21 cellular contexts compared by ENCODE assay signal in the genomic region with DNA sequence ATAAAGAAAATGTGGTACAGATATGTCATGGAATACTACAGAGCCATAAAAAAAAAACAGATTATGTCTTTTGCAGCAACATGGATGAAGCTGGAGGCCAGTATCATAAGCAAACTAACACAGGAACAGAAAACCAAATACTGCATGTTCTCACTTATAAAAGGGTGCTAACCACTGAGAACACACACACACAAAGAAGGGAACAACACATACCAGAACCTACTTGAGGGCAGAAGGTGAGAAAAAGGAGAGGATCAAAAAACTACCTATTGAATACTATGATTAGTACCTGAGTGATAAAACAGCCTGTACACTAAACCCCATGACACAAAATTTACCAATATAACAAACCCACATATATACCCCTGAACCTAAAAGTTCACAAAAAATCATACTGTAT.
"Had no signal": no experiment of that assay in that cellular context is flagged by ENCODE, and none has a peak within 500 bp of the region (broad histone marks: within the 10 kb centered on the region; RNA-seq: fewer than 3 reads in every experiment).

No MANE protein-coding gene starts in this region.

- H3K4me1 ChIP-seq: left ventricle myocardium inferior, right atrium auricular region, right lobe of liver, testis, thyroid gland, transverse colon, upper lobe of left lung, vagina had no signal

- H3K4me2 ChIP-seq: smooth muscle cell had no signal

- H3K27me3 Mint-ChIP-seq: naive thymus-derived CD8-positive, alpha-beta T cell; progenitor cell of endocrine pancreas; stimulated activated naive CD8-positive, alpha-beta T cell treated with anti-CD3 and anti-CD28 coated beads, Interleukin-15, amount 100 ng/mL, for 72 hours had no signal

- H3K27ac Mint-ChIP-seq: progenitor cell of endocrine pancreas; stimulated activated naive CD8-positive, alpha-beta T cell treated with anti-CD3 and anti-CD28 coated beads, Interleukin-15, amount 100 ng/mL, for 72 hours had no signal

- H3K27me3 ChIP-seq: ovary, right atrium auricular region, right lobe of liver, testis, thyroid gland, transverse colon, upper lobe of left lung, vagina had no signal

- H3K4me3 Mint-ChIP-seq: naive thymus-derived CD8-positive, alpha-beta T cell; stimulated activated naive CD8-positive, alpha-beta T cell treated with anti-CD3 and anti-CD28 coated beads, Interleukin-15, amount 100 ng/mL, for 72 hours had no signal

- H3K9me3 ChIP-seq: left ventricle myocardium inferior, mucosa of descending colon, ovary, right atrium auricular region, right lobe of liver, testis, thyroid gland, transverse colon, upper lobe of left lung, vagina had no signal

- H3K4me1 Mint-ChIP-seq: stimulated activated naive CD8-positive, alpha-beta T cell treated with anti-CD3 and anti-CD28 coated beads, Interleukin-15, amount 100 ng/mL, for 72 hours had no signal

- H3K27ac ChIP-seq: left ventricle myocardium inferior, ovary, right atrium auricular region, right lobe of liver, testis, thyroid gland, transverse colon, upper lobe of left lung, vagina had no signal

- DNase-seq: hypothalamus; islet precursor cell; left ventricle myocardium inferior; midbrain; mucosa of descending colon; ovary; right lobe of liver; stimulated activated CD4-positive, alpha-beta T cell treated with anti-CD3 and anti-CD28 coated beads, Interleukin-1b, Interleukin-23, amount 100 ng/mL, for 48 hours; stimulated activated CD4-positive, alpha-beta T cell treated with anti-CD3 and anti-CD28 coated beads, Interleukin-2, amount 100 ng/mL, for 48 hours; stimulated activated naive CD4-positive, alpha-beta T cell treated with Interleukin-2 at 50 U/mL for 16 hours; stimulated activated naive CD8-positive, alpha-beta T cell treated with anti-CD3 and anti-CD28 coated beads, Interleukin-15, amount 100 ng/mL, for 72 hours; testis; thyroid gland; transverse colon; upper lobe of left lung had no signal

- H3K36me3 ChIP-seq: left ventricle myocardium inferior, ovary, right atrium auricular region, right lobe of liver, thyroid gland, transverse colon, upper lobe of left lung, vagina had no signal

- H3K4me3 ChIP-seq: left ventricle myocardium inferior, lung, mucosa of descending colon, ovary, right atrium auricular region, right lobe of liver, smooth muscle cell, testis, thyroid gland, transverse colon, upper lobe of left lung, vagina had no signal

- ATAC-seq: mucosa of descending colon; naive thymus-derived CD8-positive, alpha-beta T cell; right lobe of liver; stimulated activated naive CD8-positive, alpha-beta T cell treated with anti-CD3 and anti-CD28 coated beads, Interleukin-15, amount 100 ng/mL, for 72 hours had no signal

- H3K9me3 Mint-ChIP-seq: stimulated activated naive CD8-positive, alpha-beta T cell treated with anti-CD3 and anti-CD28 coated beads, Interleukin-15, amount 100 ng/mL, for 72 hours had no signal
